16 cellular contexts compared by ENCODE assay signal in genomic region chr22:18090286-18090685, GRCh38.
"Had no signal": no experiment of that assay in that cellular context is flagged by ENCODE, and none has a peak within 500 bp of the region (broad histone marks: within the 10 kb centered on the region; RNA-seq: fewer than 3 reads in every experiment).

No MANE protein-coding gene starts in this region.

- DNase-seq: activated B cell treated with CpG ODN at 0.5 μM for 24 hours; activated CD4-positive, alpha-beta T cell treated with anti-CD3 and anti-CD28 coated beads for 4 hours; activated CD8-positive, alpha-beta T cell treated with anti-CD3 and anti-CD28 coated beads for 36 hours; activated naive CD4-positive, alpha-beta T cell; activated naive CD8-positive, alpha-beta T cell treated with anti-CD3 and anti-CD28 coated beads for 36 hours; activated T-cell treated with anti-CD3 and anti-CD28 coated beads, Interleukin-2, amount 50 U/mL, for 1 hour; amygdala; caudate nucleus; erythroblast; heart left ventricle; kidney; stimulated activated CD4-positive, alpha-beta T cell treated with anti-CD3 and anti-CD28 coated beads, Interleukin-4, amount 100 ng/mL, for 24 hours; T-helper 9 cell had no signal

- H3K9me3 ChIP-seq: heart left ventricle, thoracic aorta had no signal

- H3K4me3 ChIP-seq: heart left ventricle, lung, skin epidermis, thoracic aorta had no signal

- H3K27me3 ChIP-seq: heart left ventricle had no signal
